Comparison of ENCODE assay signal across 32 cellular contexts in the genomic region with DNA sequence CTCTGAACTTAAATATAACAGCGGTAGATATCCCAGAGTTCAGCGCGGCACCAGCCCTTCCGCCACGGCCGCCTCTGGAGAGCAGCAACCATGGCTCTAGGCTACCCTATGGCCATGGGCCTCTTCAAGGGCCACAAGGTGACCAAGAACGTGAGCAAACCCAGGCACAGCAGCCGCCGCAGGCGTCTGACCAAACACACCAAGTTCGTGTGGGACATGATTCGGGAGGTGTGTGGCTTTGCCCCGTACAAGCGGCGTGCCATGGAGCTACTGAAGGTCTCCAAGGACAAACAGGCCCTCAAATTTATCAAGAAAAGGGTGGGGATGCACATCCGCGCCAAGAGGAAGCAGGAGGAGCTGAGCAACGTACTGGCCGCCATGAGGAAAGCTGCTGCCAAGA.
"Had no signal": no experiment of that assay in that cellular context is flagged by ENCODE, and none has a peak within 500 bp of the region (broad histone marks: within the 10 kb centered on the region; RNA-seq: fewer than 3 reads in every experiment).

No MANE protein-coding gene starts in this region.

- H3K36me3 ChIP-seq: adrenal gland, brain microvascular endothelial cell, breast epithelium had no signal

- H3K9me3 ChIP-seq: adrenal gland, body of pancreas, breast epithelium had no signal

- H3K27ac ChIP-seq: adrenal gland, body of pancreas, brain microvascular endothelial cell, breast epithelium, VCaP had no signal

- DNase-seq: activated B cell treated with CpG ODN at 0.5 μM for 24 hours; activated CD4-positive, alpha-beta memory T cell treated with anti-CD3 and anti-CD28 coated beads for 36 hours; activated CD4-positive, alpha-beta T cell treated with anti-CD3 and anti-CD28 coated beads for 4 hours; activated CD4-positive, alpha-beta T cell treated with anti-CD3 and anti-CD28 coated beads, Interleukin-2, amount 10 ng/mL, durations not matched to agents 24 days and 14 days; activated CD4-positive, alpha-beta T cell treated with anti-CD3 and anti-CD28 coated beads, Interleukin-2, amount 50 U/mL, for 1 hour; activated CD4-positive, alpha-beta T cell treated with anti-CD3 and anti-CD28 coated beads, Interleukin-2, amount 50 U/mL, for 4 hours; activated CD4-positive, CD25-positive, alpha-beta regulatory T cell treated with anti-CD3 and anti-CD28 coated beads, Interleukin-2, amount 50 U/mL, for 72 hours; activated CD8-positive, alpha-beta memory T cell treated with anti-CD3 and anti-CD28 coated beads, Interleukin-2, amount 50 U/mL, for 4 hours; activated CD8-positive, alpha-beta T cell treated with anti-CD3 and anti-CD28 coated beads for 36 hours; activated effector memory CD4-positive, alpha-beta T cell treated with anti-CD3 and anti-CD28 coated beads, Interleukin-2, amount 50 U/mL, for 16 hours; activated gamma-delta T cell treated with Interleukin-2 at 50 U/mL for 16 hours; activated naive CD4-positive, alpha-beta T cell; activated naive CD4-positive, alpha-beta T cell treated with anti-CD3 and anti-CD28 coated beads for 36 hours; activated naive CD4-positive, alpha-beta T cell treated with anti-CD3 and anti-CD28 coated beads, Interleukin-2, amount 50 U/mL, for 16 hours; activated naive CD8-positive, alpha-beta T cell treated with anti-CD3 and anti-CD28 coated beads for 36 hours; activated T-cell treated with anti-CD3 and anti-CD28 coated beads for 4 hours; activated T-cell treated with anti-CD3 and anti-CD28 coated beads, Interleukin-2, amount 50 U/mL, for 1 hour; activated T-cell treated with anti-CD3 and anti-CD28 coated beads, Interleukin-2, amount 50 U/mL, for 4 hours; activated T-cell treated with anti-CD3 and anti-CD28 coated beads, Interleukin-2, amount 50 U/mL, for 72 hours; adrenal gland; amniotic stem cell; aorta; body of pancreas; brain microvascular endothelial cell; central memory CD4-positive, alpha-beta T cell; T-helper 1 cell; T-helper 2 cell; T-helper 9 cell had no signal

- ATAC-seq: activated CD8-positive, alpha-beta T cell treated with anti-CD3 and anti-CD28 coated beads for 36 hours; activated naive CD4-positive, alpha-beta T cell treated with anti-CD3 and anti-CD28 coated beads, Interleukin-2, amount 50 U/mL, for 72 hours; activated T-cell treated with anti-CD3 and anti-CD28 coated beads, Interleukin-2, amount 50 U/mL, for 4 hours; activated T-cell treated with anti-CD3 and anti-CD28 coated beads, Interleukin-2, amount 50 U/mL, for 72 hours; activated T-helper 17 cell treated with anti-CD3 and anti-CD28 coated beads, Interleukin-2, amount 50 U/mL, for 72 hours; body of pancreas had no signal

- H3K4me3 ChIP-seq: adrenal gland, body of pancreas, breast epithelium had no signal

- H3K4me1 ChIP-seq: adrenal gland, body of pancreas, breast epithelium had no signal

- H3K27me3 ChIP-seq: adrenal gland, body of pancreas, brain microvascular endothelial cell, breast epithelium had no signal
